Comparison of ENCODE assay signal across 13 cellular contexts in genomic region chr12:123608192-123608591, GRCh38.
"Had no signal": no experiment of that assay in that cellular context is flagged by ENCODE, and none has a peak within 500 bp of the region (broad histone marks: within the 10 kb centered on the region; RNA-seq: fewer than 3 reads in every experiment).

No MANE protein-coding gene starts in this region.

- DNase-seq: activated CD8-positive, alpha-beta T cell treated with anti-CD3 and anti-CD28 coated beads for 36 hours; activated naive CD4-positive, alpha-beta T cell treated with anti-CD3 and anti-CD28 coated beads, Interleukin-2, amount 10 ng/mL, durations not matched to agents 7 days and 5 days; kidney; left ventricle myocardium inferior; naive thymus-derived CD8-positive, alpha-beta T cell; stimulated activated CD4-positive, alpha-beta T cell treated with anti-CD3 and anti-CD28 coated beads, Interleukin-2, amount 100 ng/mL, for 48 hours; stimulated activated naive CD4-positive, alpha-beta T cell; T-helper 1 cell; tibial artery had no signal

- H3K4me3 Mint-ChIP-seq: activated CD8-positive, alpha-beta T cell treated with anti-CD3 and anti-CD28 coated beads for 36 hours; activated naive CD4-positive, alpha-beta T cell treated with anti-CD3 and anti-CD28 coated beads, Interleukin-2, amount 10 ng/mL, durations not matched to agents 7 days and 5 days; naive thymus-derived CD8-positive, alpha-beta T cell had no signal

- H3K9me3 Mint-ChIP-seq: activated CD8-positive, alpha-beta T cell treated with anti-CD3 and anti-CD28 coated beads for 36 hours; activated naive CD4-positive, alpha-beta T cell treated with anti-CD3 and anti-CD28 coated beads, Interleukin-2, amount 10 ng/mL, durations not matched to agents 7 days and 5 days; naive thymus-derived CD8-positive, alpha-beta T cell had no signal

- H3K27me3 Mint-ChIP-seq: activated CD8-positive, alpha-beta T cell treated with anti-CD3 and anti-CD28 coated beads for 36 hours; activated naive CD4-positive, alpha-beta T cell treated with anti-CD3 and anti-CD28 coated beads, Interleukin-2, amount 10 ng/mL, durations not matched to agents 7 days and 5 days; naive thymus-derived CD8-positive, alpha-beta T cell had no signal

- H3K27ac ChIP-seq: esophagus muscularis mucosa, hepatocyte, left ventricle myocardium inferior, tibial artery, vagina had no signal

- H3K9me3 ChIP-seq: esophagus muscularis mucosa, left ventricle myocardium inferior, tibial artery, vagina had no signal

- FAIRE-seq: astrocyte, kidney had no signal

- H3K4me3 ChIP-seq: esophagus muscularis mucosa, hepatocyte, left ventricle myocardium inferior, tibial artery, vagina had no signal

- H3K27ac Mint-ChIP-seq: activated CD8-positive, alpha-beta T cell treated with anti-CD3 and anti-CD28 coated beads for 36 hours; activated naive CD4-positive, alpha-beta T cell treated with anti-CD3 and anti-CD28 coated beads, Interleukin-2, amount 10 ng/mL, durations not matched to agents 7 days and 5 days had no signal

- H3K27me3 ChIP-seq: esophagus muscularis mucosa, hepatocyte, tibial artery, vagina had no signal
